ENCODE assay signal across 9 cellular contexts in genomic region chr1:234743866-234744581, GRCh38.
DNase-seq lines count a peak whose midpoint lies in the region; ATAC-seq, FAIRE-seq and TF ChIP-seq lines count a peak whose summit lies in the region.
"Had no signal": no experiment of that assay in that cellular context is flagged by ENCODE, and none has a peak within 500 bp of the region (broad histone marks: within the 10 kb centered on the region; RNA-seq: fewer than 3 reads in every experiment).

No MANE protein-coding gene starts in this region.

- no peaks in the 10 kb centered on the region for H3K9me1 ChIP-seq in endothelial cell of umbilical vein (replicated peaks; ENCODE audit: control insufficient read depth, extremely low read depth, insufficient read depth, low read length)

- DNase-seq in COLO668 (lab: John Stamatoyannopoulos, UW; ENCODE audit: unreplicated experiment): peak; percentile 44
- peak; percentile 96 for DNase-seq in NCI-H69 (lab: John Stamatoyannopoulos, UW)
- peak; percentile 99 for DNase-seq in endothelial cell of umbilical vein (ENCODE audit: low read depth, low spot score)
- peak; percentile 90 for DNase-seq in neural progenitor cell (ENCODE audit: low spot score)
- DNase-seq in CD8-positive, alpha-beta T cell: no peak
- no peak for DNase-seq in CD8-positive, alpha-beta memory T cell
- no peak for DNase-seq in T-cell

- H3K4me3 Mint-ChIP-seq in neural progenitor cell (peak overlapping the region; percentile 66), T-cell (no peak overlapping the region)
- H3K4me3 Mint-ChIP-seq in CD8-positive, alpha-beta T cell: no peak overlapping the region
- H3K4me3 Mint-ChIP-seq in CD8-positive, alpha-beta memory T cell: no peak overlapping the region
- H3K4me3 Mint-ChIP-seq: T-helper 1 cell treated with Interleukin-12 subunit alpha and Interleukin-12 subunit beta and Interleukin-4 antibody, amounts not matched to agents 30 μg/mL and 1 μg/mL, for 36 hours had no signal

- H3K4me1 Mint-ChIP-seq in neural progenitor cell (peaks cover 71% of the 10 kb centered on the region), T-cell (peaks cover 0 to 6% (median 0%) of the 10 kb centered on the region in 3 donors)
- no peaks in the 10 kb centered on the region for H3K4me1 Mint-ChIP-seq in CD8-positive, alpha-beta T cell (ENCODE audit: low read depth)
- no peaks in the 10 kb centered on the region for H3K4me1 Mint-ChIP-seq in CD8-positive, alpha-beta memory T cell

- H3K36me3 Mint-ChIP-seq in neural progenitor cell: no peaks in the 10 kb centered on the region
- no peaks in the 10 kb centered on the region for H3K36me3 Mint-ChIP-seq in CD8-positive, alpha-beta T cell
- H3K36me3 Mint-ChIP-seq in CD8-positive, alpha-beta memory T cell: no peaks in the 10 kb centered on the region
- no peaks in the 10 kb centered on the region for H3K36me3 Mint-ChIP-seq in T-cell

- POLR2A ChIA-PET in endothelial cell of umbilical vein (lab: Charles Lee): interaction anchor here (0.6 to 2.2 kb wide), 8 partner anchors 11 to 254 kb away, joined by 3 to 26 read pairs (median 4); no protein-coding TSS in a partner anchor
- POLR2A ChIA-PET in CD8-positive, alpha-beta T cell (lab: Charles Lee): interaction anchor here (1.3 kb wide), 1 partner anchor 132 kb away, joined by 4 read pairs; no protein-coding TSS in a partner anchor
- POLR2A ChIA-PET in CD8-positive, alpha-beta memory T cell (lab: Charles Lee): interaction anchor here (0.6 kb wide), 1 partner anchor 102 kb away, joined by 4 read pairs; no protein-coding TSS in a partner anchor
- POLR2A ChIA-PET in T-cell (lab: Charles Lee): interaction anchor here (0.6 to 1.1 kb wide), 2 partner anchors 20 to 245 kb away, joined by 3 to 5 read pairs; no protein-coding TSS in a partner anchor

- H2AFZ ChIP-seq in endothelial cell of umbilical vein (ENCODE audit: low read depth, low read length): no peak overlapping the region
- H2AFZ ChIP-seq in neural progenitor cell (replicated peaks): no peak overlapping the region

- H4K20me1 ChIP-seq in endothelial cell of umbilical vein (replicated peaks; ENCODE audit: control insufficient read depth, extremely low read depth, insufficient read depth, low read length) (no peaks in the 10 kb centered on the region), neural progenitor cell (ENCODE audit: low read depth) (peaks cover 8% of the 10 kb centered on the region)

- BruUV-seq in endothelial cell of umbilical vein (replicated peaks; lab: Mats Ljungman, UMichigan): no TSS peak

- peaks cover 36% of the 10 kb centered on the region for H3K4me1 ChIP-seq in endothelial cell of umbilical vein (ENCODE audit: control insufficient read depth, extremely low read depth, insufficient read depth, low read length)
- peaks cover 44% of the 10 kb centered on the region for H3K4me1 ChIP-seq in neural progenitor cell
- no peaks in the 10 kb centered on the region for H3K4me1 ChIP-seq in CD8-positive, alpha-beta T cell (ENCODE audit: insufficient read depth, low read length)
- no peaks in the 10 kb centered on the region for H3K4me1 ChIP-seq in CD8-positive, alpha-beta memory T cell (ENCODE audit: insufficient read depth, low read length)

- no peaks in the 10 kb centered on the region for H3K36me3 ChIP-seq in endothelial cell of umbilical vein (ENCODE audit: control insufficient read depth in 2 of 2, extremely low read depth in 1 of 2, insufficient read depth in 2 of 2, low read length in 2 of 2)
- no peaks in the 10 kb centered on the region for H3K36me3 ChIP-seq in neural progenitor cell
- no peaks in the 10 kb centered on the region for H3K36me3 ChIP-seq in CD8-positive, alpha-beta T cell (ENCODE audit: insufficient read depth, low read length)
- no peaks in the 10 kb centered on the region for H3K36me3 ChIP-seq in CD8-positive, alpha-beta memory T cell (ENCODE audit: insufficient read depth, low read length)

- peaks cover 4% of the 10 kb centered on the region for H3K27me3 Mint-ChIP-seq in neural progenitor cell (ENCODE audit: insufficient read depth, low read depth)
- H3K27me3 Mint-ChIP-seq in CD8-positive, alpha-beta T cell (ENCODE audit: low read depth): no peaks in the 10 kb centered on the region
- H3K27me3 Mint-ChIP-seq in CD8-positive, alpha-beta memory T cell: peaks cover 0 to 6% of the 10 kb centered on the region in 2 donors
- no peaks in the 10 kb centered on the region for H3K27me3 Mint-ChIP-seq in T-cell

- H3K79me2 ChIP-seq in endothelial cell of umbilical vein (ENCODE audit: control insufficient read depth, insufficient read depth, low read length) (no peaks in the 10 kb centered on the region), neural progenitor cell (ENCODE audit: low read depth) (no peaks in the 10 kb centered on the region)

- TF ChIP-seq POLR2A in endothelial cell of umbilical vein (IDR thresholded peaks at IDR 0.05; ENCODE audit: low read depth, low read length): peak; percentile 91

- peaks cover 39% of the 10 kb centered on the region for H3F3A ChIP-seq in neural progenitor cell (ENCODE audit: low read depth)

- H3K4me3 ChIP-seq in endothelial cell of umbilical vein (replicated peaks in 1 of 3; ENCODE audit: insufficient read depth in 1 of 3, low read depth in 1 of 3, low read length in 3 of 3) (peak overlapping the region in 1 of 3 experiments; percentile 7), neural progenitor cell (peak overlapping the region; percentile 22)
- no peak overlapping the region for H3K4me3 ChIP-seq in CD8-positive, alpha-beta T cell (ENCODE audit: low read depth, low read length)
- H3K4me3 ChIP-seq in CD8-positive, alpha-beta memory T cell (ENCODE audit: low read length): no peak overlapping the region

- CTCF ChIA-PET in endothelial cell of umbilical vein (lab: Charles Lee) (interaction anchor here (0.8 to 3.4 kb wide), 29 partner anchors 11 to 346 kb away, joined by 3 to 46 read pairs (median 5); no protein-coding TSS in a partner anchor), T-cell (lab: Charles Lee) (interaction anchor here in 1 of 2 donors (0.5 to 0.7 kb wide), 3 partner anchors 45 to 360 kb away, joined by 3 read pairs; no protein-coding TSS in a partner anchor)
- CTCF ChIA-PET in CD8-positive, alpha-beta T cell (lab: Charles Lee): interaction anchor here (0.7 to 1.3 kb wide), 3 partner anchors 10 to 350 kb away, joined by 3 read pairs; no protein-coding TSS in a partner anchor
- CTCF ChIA-PET in CD8-positive, alpha-beta memory T cell (lab: Charles Lee): interaction anchor here (0.7 to 1.7 kb wide), 3 partner anchors 16 to 20 kb away, joined by 3 to 5 read pairs (median 3); no protein-coding TSS in a partner anchor

- TF ChIP-seq CTCF in endothelial cell of umbilical vein (IDR thresholded peaks at IDR 0.05; ENCODE audit: extremely low read depth in 1 of 2, insufficient read depth in 1 of 2, low read depth in 1 of 2, low read length in 2 of 2) (peak in 1 of 2 donors; percentile 15), neural progenitor cell (IDR thresholded peaks at IDR 0.05) (no peak)
- no peak for TF ChIP-seq CTCF in CD8-positive, alpha-beta T cell (IDR thresholded peaks at IDR 0.05)

- H3K9ac ChIP-seq in endothelial cell of umbilical vein (replicated peaks; ENCODE audit: extremely low read depth, insufficient read depth, low read length) (peak overlapping the region; percentile 80), neural progenitor cell (no peak overlapping the region)

- peak overlapping the region; percentile 92 for H3K27ac Mint-ChIP-seq in neural progenitor cell
- H3K27ac Mint-ChIP-seq in CD8-positive, alpha-beta T cell: no peak overlapping the region
- no peak overlapping the region for H3K27ac Mint-ChIP-seq in CD8-positive, alpha-beta memory T cell
- no peak overlapping the region for H3K27ac Mint-ChIP-seq in T-cell
- H3K27ac Mint-ChIP-seq: T-helper 1 cell treated with Interleukin-12 subunit alpha and Interleukin-12 subunit beta and Interleukin-4 antibody, amounts not matched to agents 30 μg/mL and 1 μg/mL, for 36 hours had no signal

- intact Hi-C loops in endothelial cell of umbilical vein (cut with micrococcal nuclease): loop anchor here (1.0 kb wide), 15 partner anchors 13 to 339 kb away; no protein-coding TSS in a partner anchor
- intact Hi-C loops in CD8-positive, alpha-beta T cell (cut with DNase I, micrococcal nuclease): no loop called here

- ATAC-seq in GM19035 (IDR thresholded peaks at IDR 0.05; ENCODE audit: unreplicated experiment) (no peak), T-cell (replicated peaks in 1 of 4) (no peak)
- no peak for ATAC-seq in CD8-positive, alpha-beta T cell

- peak overlapping the region; percentile 88 for H3K27ac ChIP-seq in endothelial cell of umbilical vein (ENCODE audit: insufficient read depth, low read depth, low read length)
- H3K27ac ChIP-seq in neural progenitor cell: peak overlapping the region; percentile 92
- H3K27ac ChIP-seq in CD8-positive, alpha-beta T cell (ENCODE audit: low read depth, low read length): no peak overlapping the region
- no peak overlapping the region for H3K27ac ChIP-seq in CD8-positive, alpha-beta memory T cell (ENCODE audit: low read depth, low read length)

- dilution Hi-C loops in endothelial cell of umbilical vein (cut with MboI; ENCODE audit: extremely low pct_ligation_motif_present, low sequenced_read_pairs): loop anchor here (25.0 kb wide), 1 partner anchor 93 kb away; no protein-coding TSS in a partner anchor

- H3K27me3 ChIP-seq in endothelial cell of umbilical vein (ENCODE audit: control insufficient read depth in 2 of 2, insufficient read depth in 2 of 2, low read length in 2 of 2) (no peaks in the 10 kb centered on the region), neural progenitor cell (peaks cover 15% of the 10 kb centered on the region)
- no peaks in the 10 kb centered on the region for H3K27me3 ChIP-seq in CD8-positive, alpha-beta T cell (ENCODE audit: insufficient read depth, low read length)
- no peaks in the 10 kb centered on the region for H3K27me3 ChIP-seq in CD8-positive, alpha-beta memory T cell (ENCODE audit: insufficient read depth, low read length, poor library complexity, severe bottlenecking)

- H3K9me3 ChIP-seq in endothelial cell of umbilical vein (replicated peaks; ENCODE audit: control insufficient read depth, insufficient read depth, low read length) (no peaks in the 10 kb centered on the region), neural progenitor cell (ENCODE audit: low read depth) (no peaks in the 10 kb centered on the region)
- H3K9me3 ChIP-seq in CD8-positive, alpha-beta T cell (ENCODE audit: low read length): no peaks in the 10 kb centered on the region
- no peaks in the 10 kb centered on the region for H3K9me3 ChIP-seq in CD8-positive, alpha-beta memory T cell (ENCODE audit: low read length)

- FAIRE-seq in endothelial cell of umbilical vein (lab: Jason Lieb, UNC): peak; percentile 98

- H3K4me2 ChIP-seq in endothelial cell of umbilical vein (ENCODE audit: insufficient read depth, low read length) (peak overlapping the region; percentile 57), neural progenitor cell (peak overlapping the region; percentile 77)

- no peaks in the 10 kb centered on the region for H3K9me3 Mint-ChIP-seq in neural progenitor cell
- H3K9me3 Mint-ChIP-seq in CD8-positive, alpha-beta T cell: no peaks in the 10 kb centered on the region
- H3K9me3 Mint-ChIP-seq in CD8-positive, alpha-beta memory T cell: no peaks in the 10 kb centered on the region
- H3K9me3 Mint-ChIP-seq in T-cell: no peaks in the 10 kb centered on the region
- H3K9me3 Mint-ChIP-seq: T-helper 1 cell treated with Interleukin-12 subunit alpha and Interleukin-12 subunit beta and Interleukin-4 antibody, amounts not matched to agents 30 μg/mL and 1 μg/mL, for 36 hours had no signal

Comparison
In these comparisons a context has a peak if more than half of its experiments do, and no peak if none do; other contexts are left out.
1. DNase-seq: peak in COLO668 (single experiment), NCI-H69 (single experiment), endothelial cell of umbilical vein (single experiment) and neural progenitor cell (single experiment); none in CD8-positive, alpha-beta T cell (0 of 7), CD8-positive, alpha-beta memory T cell (0 of 5) and T-cell (0 of 34).
2. H3K27ac ChIP-seq: peak in endothelial cell of umbilical vein (single experiment) and neural progenitor cell (single experiment); none in CD8-positive, alpha-beta T cell (single experiment) and CD8-positive, alpha-beta memory T cell (single experiment).